15 cellular contexts compared by ENCODE assay signal in genomic region chr13:85406269-85406975, GRCh38.
DNase-seq lines count a peak whose midpoint lies in the region; ATAC-seq and TF ChIP-seq lines count a peak whose summit lies in the region.
"Had no signal": no experiment of that assay in that cellular context is flagged by ENCODE, and none has a peak within 500 bp of the region (broad histone marks: within the 10 kb centered on the region; RNA-seq: fewer than 3 reads in every experiment).

No MANE protein-coding gene starts in this region.

- in situ Hi-C loops in SK-MEL-5 (cut with HindIII; ENCODE audit: low pct_unique_long_range_greater_than_20kb, low sequenced_read_pairs) = no loop called here

- no peaks in the 10 kb centered on the region for H3K27me3 Mint-ChIP-seq in neural crest cell (ENCODE audit: low read depth)
- no peaks in the 10 kb centered on the region for H3K27me3 Mint-ChIP-seq in T-helper 2 cell treated with Interferon-gamma antibody and Interleukin-4, amounts not matched to agents 5 μg/mL and 100 μg/mL, for 36 hours (ENCODE audit: low read depth)

- H3K9me3 Mint-ChIP-seq in neural crest cell = no peaks in the 10 kb centered on the region
- H3K9me3 Mint-ChIP-seq in T-helper 2 cell treated with Interferon-gamma antibody and Interleukin-4, amounts not matched to agents 5 μg/mL and 100 μg/mL, for 36 hours = peaks cover 3% of the 10 kb centered on the region

- TF ChIP-seq CTCF in neural crest cell (conservative IDR thresholded peaks at IDR 0.05) = no peak

- DNase-seq in SK-MEL-5 (ENCODE audit: low read depth, low spot score) (peak; percentile 40), foreskin melanocyte (peak; percentile 82), neural crest cell (ENCODE audit: low read depth, low spot score) (no peak), NOMO-1 (lab: John Stamatoyannopoulos, UW; ENCODE audit: unreplicated experiment in 2 of 2) (no peak), islet precursor cell (no peak)
- DNase-seq in T-helper 2 cell treated with Interferon-gamma antibody and Interleukin-4, amounts not matched to agents 5 μg/mL and 100 μg/mL, for 36 hours (ENCODE audit: low spot score) = no peak
- DNase-seq: ACHN, DND-41, NCI-H1105, NCI-H1694, Peyer's patch had no signal

- H3K4me3 Mint-ChIP-seq in neural crest cell = no peak overlapping the region
- H3K4me3 Mint-ChIP-seq in T-helper 2 cell treated with Interferon-gamma antibody and Interleukin-4, amounts not matched to agents 5 μg/mL and 100 μg/mL, for 36 hours = no peak overlapping the region
- H3K4me3 Mint-ChIP-seq: CD14-positive monocyte had no signal

- no peaks in the 10 kb centered on the region for H3K36me3 Mint-ChIP-seq in neural crest cell (ENCODE audit: low read depth)
- no peaks in the 10 kb centered on the region for H3K36me3 Mint-ChIP-seq in T-helper 2 cell treated with Interferon-gamma antibody and Interleukin-4, amounts not matched to agents 5 μg/mL and 100 μg/mL, for 36 hours (ENCODE audit: low read depth)
- H3K36me3 Mint-ChIP-seq: CD14-positive monocyte had no signal

- no peak for ATAC-seq in GM21576 (IDR thresholded peaks at IDR 0.05; ENCODE audit: unreplicated experiment)
- ATAC-seq: HCT116, Right ventricle myocardium inferior had no signal

- H3K27ac Mint-ChIP-seq in neural crest cell (ENCODE audit: unreplicated experiment) = peak overlapping the region; percentile 8
- no peak overlapping the region for H3K27ac Mint-ChIP-seq in T-helper 2 cell treated with Interferon-gamma antibody and Interleukin-4, amounts not matched to agents 5 μg/mL and 100 μg/mL, for 36 hours
- H3K27ac Mint-ChIP-seq: CD14-positive monocyte had no signal

- H3K4me1 Mint-ChIP-seq in neural crest cell = peaks cover 12% of the 10 kb centered on the region
- H3K4me1 Mint-ChIP-seq in T-helper 2 cell treated with Interferon-gamma antibody and Interleukin-4, amounts not matched to agents 5 μg/mL and 100 μg/mL, for 36 hours (ENCODE audit: low read depth) = no peaks in the 10 kb centered on the region
- H3K4me1 Mint-ChIP-seq: CD14-positive monocyte had no signal

Comparison
In these comparisons a context has a peak if more than half of its experiments do, and no peak if none do; other contexts are left out.
1. DNase-seq: peak in SK-MEL-5 (single experiment) and foreskin melanocyte (single experiment); none in neural crest cell (single experiment), NOMO-1 (0 of 2), T-helper 2 cell treated with Interferon-gamma antibody and Interleukin-4, amounts not matched to agents 5 μg/mL and 100 μg/mL, for 36 hours (single experiment) and islet precursor cell (single experiment).